8 cellular contexts compared by ENCODE assay signal in the genomic region with DNA sequence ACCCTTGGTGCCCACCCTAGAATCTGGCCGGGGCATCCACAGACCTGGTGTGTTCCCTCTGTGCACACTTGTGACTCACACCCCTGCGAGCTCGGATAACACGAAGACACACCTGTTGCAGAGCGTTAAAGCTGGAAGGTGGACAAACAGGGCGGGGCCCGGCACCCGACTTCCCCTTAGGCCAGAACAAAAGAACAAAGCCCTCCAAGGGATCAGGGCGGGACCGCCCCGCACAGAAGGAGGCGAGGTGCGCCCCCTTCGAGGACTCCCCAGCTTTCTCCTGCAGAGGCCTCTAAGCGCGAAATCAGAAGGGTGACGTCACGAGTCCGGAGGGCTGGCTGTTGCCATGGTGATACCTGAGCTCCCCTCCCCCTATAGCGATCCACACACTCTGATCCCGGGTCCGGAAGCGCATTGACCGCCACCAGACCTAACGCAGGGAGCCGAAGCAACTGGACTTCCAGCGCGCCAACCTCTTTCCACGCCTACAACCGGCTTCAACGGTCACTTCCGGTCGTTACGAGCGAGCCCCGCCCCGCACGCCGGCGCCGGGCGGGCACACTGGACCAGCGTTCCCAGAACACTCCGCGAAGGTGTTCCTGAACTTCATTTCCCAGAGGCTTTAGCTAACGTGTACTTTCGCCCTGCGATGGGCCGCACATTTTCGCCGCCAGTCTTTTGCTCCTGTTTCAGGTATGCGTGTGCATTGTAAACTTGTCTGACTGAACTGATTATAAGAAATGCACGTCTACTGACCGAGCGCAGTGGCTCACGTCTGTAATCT. TPM values are rescaled to one million over a fixed set of nuclear protein-coding genes. Genes with fewer than 3 reads are reported as not detected.
A peak's percentile ranks its signal among the peaks of the same experiment; 100 is the strongest.
DNase-seq lines count a peak whose midpoint lies in the region; ATAC-seq and TF ChIP-seq lines count a peak whose summit lies in the region.

A gene (minus strand): TSS at position 489 of the 784 bp plus-strand sequence. CDS start 811 bp downstream, outside the sequence.

- intact Hi-C loops in activated T-helper 2 cell treated with anti-CD3 and anti-CD28 coated beads, Interferon-gamma antibody, Interleukin-2, Interleukin-4, amounts not matched to agents 10 μg/mL and 5 μg/mL and 100 μg/mL, durations not matched to agents 14 hours and 24 hours and 36 hours (cut with micrococcal nuclease): loop anchor here (1.0 to 10.0 kb wide), 8 partner anchors 30 to 938 kb away; a partner anchor contains a TSS
- intact Hi-C loops in natural killer cell (cut with micrococcal nuclease): loop anchor here (1.0 to 10.0 kb wide), 8 partner anchors 214 to 1448 kb away; a partner anchor contains a TSS

- H3K4me1 Mint-ChIP-seq in activated T-helper 2 cell treated with anti-CD3 and anti-CD28 coated beads, Interferon-gamma antibody, Interleukin-2, Interleukin-4, amounts not matched to agents 10 μg/mL and 5 μg/mL and 100 μg/mL, durations not matched to agents 14 hours and 24 hours and 36 hours (ENCODE audit: low read depth): peaks cover 38% of the 10 kb centered on the region
- H3K4me1 Mint-ChIP-seq in natural killer cell: peaks cover 40 to 48% of the 10 kb centered on the region in 2 donors

- peak within 1 kb of the TSS; percentile 75 for H3K4me3 ChIP-seq in LNCaP clone FGC (ENCODE audit: low read depth, low read length)

- H3K36me3 Mint-ChIP-seq in activated T-helper 2 cell treated with anti-CD3 and anti-CD28 coated beads, Interferon-gamma antibody, Interleukin-2, Interleukin-4, amounts not matched to agents 10 μg/mL and 5 μg/mL and 100 μg/mL, durations not matched to agents 14 hours and 24 hours and 36 hours (ENCODE audit: low read depth): peaks cover 36% of the 10 kb centered on the region
- H3K36me3 Mint-ChIP-seq in natural killer cell: no peaks in the 10 kb centered on the region

- peaks cover 14% of the 10 kb centered on the region for H3K9me3 Mint-ChIP-seq in activated T-helper 2 cell treated with anti-CD3 and anti-CD28 coated beads, Interferon-gamma antibody, Interleukin-2, Interleukin-4, amounts not matched to agents 10 μg/mL and 5 μg/mL and 100 μg/mL, durations not matched to agents 14 hours and 24 hours and 36 hours
- H3K9me3 Mint-ChIP-seq in natural killer cell: no peaks in the 10 kb centered on the region

- TF ChIP-seq CTCF in LNCaP clone FGC (IDR thresholded peaks at IDR 0.05; ENCODE audit: control insufficient read depth, extremely low read depth, insufficient read depth) (no peak), RWPE1 (conservative IDR thresholded peaks at IDR 0.05; ENCODE audit: low read depth) (no peak), natural killer cell (IDR thresholded peaks at IDR 0.05) (no peak)

- peak within 1 kb of the TSS; percentile 96 for H3K27ac ChIP-seq in RWPE1

- H3K27me3 Mint-ChIP-seq in activated T-helper 2 cell treated with anti-CD3 and anti-CD28 coated beads, Interferon-gamma antibody, Interleukin-2, Interleukin-4, amounts not matched to agents 10 μg/mL and 5 μg/mL and 100 μg/mL, durations not matched to agents 14 hours and 24 hours and 36 hours (ENCODE audit: low read depth): peaks cover 3% of the 10 kb centered on the region
- H3K27me3 Mint-ChIP-seq in natural killer cell (ENCODE audit: low read depth in 2 of 2): no peaks in the 10 kb centered on the region

- CTCF ChIA-PET in RWPE1 (lab: Yijun Ruan, JAX): interaction anchor here (1.3 kb wide), 1 partner anchor 160 kb away, joined by 4 read pairs; no protein-coding TSS in a partner anchor

- DNase-seq in EL (peak; percentile 98), GOT3 (lab: John Stamatoyannopoulos, UW) (peak; percentile 88), LNCaP clone FGC (ENCODE audit: low read depth) (peak; percentile 98), RWPE1 (ENCODE audit: low spot score) (peak; percentile 94), fibroblast of peridontal ligament (ENCODE audit: extremely low read depth) (peak; percentile 95), natural killer cell (peak; percentile 84)
- DNase-seq in activated T-helper 2 cell treated with anti-CD3 and anti-CD28 coated beads, Interferon-gamma antibody, Interleukin-2, Interleukin-4, amounts not matched to agents 10 μg/mL and 5 μg/mL and 100 μg/mL, durations not matched to agents 14 hours and 24 hours and 36 hours (ENCODE audit: low spot score): peak; percentile 87
- peak; percentile 78 for DNase-seq in stimulated activated naive CD4-positive, alpha-beta T cell treated with Interleukin-2 at 50 U/mL for 16 hours (lab: John Stamatoyannopoulos, UW)

- H3K4me3 Mint-ChIP-seq in activated T-helper 2 cell treated with anti-CD3 and anti-CD28 coated beads, Interferon-gamma antibody, Interleukin-2, Interleukin-4, amounts not matched to agents 10 μg/mL and 5 μg/mL and 100 μg/mL, durations not matched to agents 14 hours and 24 hours and 36 hours (ENCODE audit: low read depth): peak within 1 kb of the TSS; percentile 92
- peak within 1 kb of the TSS; percentile 96 for H3K4me3 Mint-ChIP-seq in natural killer cell

- H3K27ac Mint-ChIP-seq in activated T-helper 2 cell treated with anti-CD3 and anti-CD28 coated beads, Interferon-gamma antibody, Interleukin-2, Interleukin-4, amounts not matched to agents 10 μg/mL and 5 μg/mL and 100 μg/mL, durations not matched to agents 14 hours and 24 hours and 36 hours: peak within 1 kb of the TSS; percentile 84
- H3K27ac Mint-ChIP-seq in natural killer cell: peak within 1 kb of the TSS; percentile 94

- POLR2A ChIA-PET in RWPE1 (lab: Yijun Ruan, JAX; ENCODE audit: low non-redundant PET): no interaction called here

- peak; percentile 78 to 94 (median 86) for ATAC-seq in natural killer cell

RNA-seq across cellular contexts. Expression of the gene that starts here (rescaled TPM):
- 8.4 and 9.2 TPM in 2 replicates for total RNA-seq in activated T-helper 2 cell treated with anti-CD3 and anti-CD28 coated beads, Interferon-gamma antibody, Interleukin-2, Interleukin-4, amounts not matched to agents 10 μg/mL and 5 μg/mL and 100 μg/mL, durations not matched to agents 14 hours and 24 hours and 36 hours
- total RNA-seq in natural killer cell: 10 to 100 TPM; 12.8 to 21.7 (median 16.2) TPM

Comparison
In these comparisons a context has a peak if more than half of its experiments do, and no peak if none do; other contexts are left out.
1. Peak in every context shown above with its lines: DNase-seq, ATAC-seq, H3K4me3 ChIP-seq and H3K27ac ChIP-seq.